Comparison of ENCODE assay signal across 1 cellular context in genomic region chr2:64985457-64985856, GRCh38.
TF ChIP-seq lines count a peak whose summit lies in the region.

No MANE protein-coding gene starts in this region.

TF ChIP-seq in GM12878, 131 proteins besides CTCF, POLR2A, EP300 and RAD21 (continued from another document and continues in another):
- TF ChIP-seq, protein P1, sequence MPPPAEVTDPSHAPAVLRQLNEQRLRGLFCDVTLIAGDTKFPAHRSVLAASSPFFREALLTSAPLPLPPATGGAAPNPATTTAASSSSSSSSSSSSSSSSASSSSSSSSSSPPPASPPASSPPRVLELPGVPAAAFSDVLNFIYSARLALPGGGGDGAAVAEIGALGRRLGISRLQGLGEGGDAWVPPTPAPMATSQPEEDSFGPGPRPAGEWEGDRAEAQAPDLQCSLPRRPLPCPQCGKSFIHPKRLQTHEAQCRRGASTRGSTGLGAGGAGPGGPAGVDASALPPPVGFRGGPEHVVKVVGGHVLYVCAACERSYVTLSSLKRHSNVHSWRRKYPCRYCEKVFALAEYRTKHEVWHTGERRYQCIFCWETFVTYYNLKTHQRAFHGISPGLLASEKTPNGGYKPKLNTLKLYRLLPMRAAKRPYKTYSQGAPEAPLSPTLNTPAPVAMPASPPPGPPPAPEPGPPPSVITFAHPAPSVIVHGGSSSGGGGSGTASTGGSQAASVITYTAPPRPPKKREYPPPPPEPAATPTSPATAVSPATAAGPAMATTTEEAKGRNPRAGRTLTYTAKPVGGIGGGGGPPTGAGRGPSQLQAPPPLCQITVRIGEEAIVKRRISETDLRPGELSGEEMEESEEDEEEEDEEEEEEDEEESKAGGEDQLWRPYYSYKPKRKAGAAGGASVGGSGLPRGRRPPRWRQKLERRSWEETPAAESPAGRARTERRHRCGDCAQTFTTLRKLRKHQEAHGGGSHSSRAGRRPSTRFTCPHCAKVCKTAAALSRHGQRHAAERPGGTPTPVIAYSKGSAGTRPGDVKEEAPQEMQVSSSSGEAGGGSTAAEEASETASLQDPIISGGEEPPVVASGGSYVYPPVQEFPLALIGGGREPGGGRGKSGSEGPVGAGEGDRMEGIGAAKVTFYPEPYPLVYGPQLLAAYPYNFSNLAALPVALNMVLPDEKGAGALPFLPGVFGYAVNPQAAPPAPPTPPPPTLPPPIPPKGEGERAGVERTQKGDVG (CRISPR knock-in tag; IDR thresholded peaks at IDR 0.05), result no peak
- TF ChIP-seq SMAD1 (IDR thresholded peaks at IDR 0.05; ENCODE audit: low read depth, partially characterized antibody) (no peak), IRF5 (IDR thresholded peaks at IDR 0.05; ENCODE audit: borderline replicate concordance) (no peak), TARDBP (IDR thresholded peaks at IDR 0.05; ENCODE audit: borderline replicate concordance) (no peak), BMI1 (IDR thresholded peaks at IDR 0.05; ENCODE audit: borderline replicate concordance) (no peak), RB1 (IDR thresholded peaks at IDR 0.05; ENCODE audit: borderline replicate concordance) (no peak), PML (IDR thresholded peaks at IDR 0.05; ENCODE audit: low read length) (0 out of 2 replicates have a peak, but pooled peaks have one; percentile 25), PRDM15 (CRISPR knock-in tag; IDR thresholded peaks at IDR 0.05) (no peak), E2F4 (IDR thresholded peaks at IDR 0.05; ENCODE audit: low read depth, low read length) (no peak), KAT2A (conservative IDR thresholded peaks at IDR 0.05; ENCODE audit: control insufficient read depth, low read depth, low read length) (no peak), ZNF24 (IDR thresholded peaks at IDR 0.05) (no peak), RELA (IDR thresholded peaks at IDR 0.05; ENCODE audit: borderline replicate concordance, partially characterized antibody) (no peak), SIX5 (IDR thresholded peaks at IDR 0.05; ENCODE audit: low read depth, low read length, severe bottlenecking) (no peak), NR2C2 (IDR thresholded peaks at IDR 0.05; ENCODE audit: borderline replicate concordance, control insufficient read depth, insufficient read length, low read depth) (no peak), E2F8 (IDR thresholded peaks at IDR 0.05; ENCODE audit: low read depth, partially characterized antibody) (no peak), EED (IDR thresholded peaks at IDR 0.05; ENCODE audit: low read depth) (peak; percentile 46; the same call in 1 of the 2 replicates), YY1 (IDR thresholded peaks at IDR 0.05; ENCODE audit: low read depth, low read length) (0 out of 2 replicates have a peak, but pooled peaks have one; percentile 11), FOS (IDR thresholded peaks at IDR 0.05; ENCODE audit: borderline replicate concordance, extremely low read depth, insufficient read length) (no peak), POLR2AphosphoS5 (IDR thresholded peaks at IDR 0.05; ENCODE audit: low read length) (no peak), YBX1 (IDR thresholded peaks at IDR 0.05) (no peak), EZH2 (IDR thresholded peaks at IDR 0.05; ENCODE audit: borderline replicate concordance, control insufficient read depth, low read depth, low read length) (no peak), RFX5 (IDR thresholded peaks at IDR 0.05; ENCODE audit: low read depth, low read length) (no peak), POLR2AphosphoS2 (IDR thresholded peaks at IDR 0.05; ENCODE audit: low read depth, low read length) (no peak), IKZF2 (IDR thresholded peaks at IDR 0.05) (no peak), ZSCAN29 (IDR thresholded peaks at IDR 0.05) (no peak), RUNX3 (IDR thresholded peaks at IDR 0.05; ENCODE audit: low read length) (peak; percentile 84), ZNF687 (IDR thresholded peaks at IDR 0.05) (no peak), JUNB (IDR thresholded peaks at IDR 0.05) (peak; percentile 6)
- TF ChIP-seq, protein P2, sequence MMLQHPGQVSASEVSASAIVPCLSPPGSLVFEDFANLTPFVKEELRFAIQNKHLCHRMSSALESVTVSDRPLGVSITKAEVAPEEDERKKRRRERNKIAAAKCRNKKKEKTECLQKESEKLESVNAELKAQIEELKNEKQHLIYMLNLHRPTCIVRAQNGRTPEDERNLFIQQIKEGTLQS (IDR thresholded peaks at IDR 0.05; ENCODE audit: borderline replicate concordance, extremely low read depth, low read depth, low read length), result no peak
- TF ChIP-seq, protein P3, sequence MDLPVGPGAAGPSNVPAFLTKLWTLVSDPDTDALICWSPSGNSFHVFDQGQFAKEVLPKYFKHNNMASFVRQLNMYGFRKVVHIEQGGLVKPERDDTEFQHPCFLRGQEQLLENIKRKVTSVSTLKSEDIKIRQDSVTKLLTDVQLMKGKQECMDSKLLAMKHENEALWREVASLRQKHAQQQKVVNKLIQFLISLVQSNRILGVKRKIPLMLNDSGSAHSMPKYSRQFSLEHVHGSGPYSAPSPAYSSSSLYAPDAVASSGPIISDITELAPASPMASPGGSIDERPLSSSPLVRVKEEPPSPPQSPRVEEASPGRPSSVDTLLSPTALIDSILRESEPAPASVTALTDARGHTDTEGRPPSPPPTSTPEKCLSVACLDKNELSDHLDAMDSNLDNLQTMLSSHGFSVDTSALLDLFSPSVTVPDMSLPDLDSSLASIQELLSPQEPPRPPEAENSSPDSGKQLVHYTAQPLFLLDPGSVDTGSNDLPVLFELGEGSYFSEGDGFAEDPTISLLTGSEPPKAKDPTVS (IDR thresholded peaks at IDR 0.05; ENCODE audit: low read depth, low read length), result no peak
- TF ChIP-seq, protein P4, sequence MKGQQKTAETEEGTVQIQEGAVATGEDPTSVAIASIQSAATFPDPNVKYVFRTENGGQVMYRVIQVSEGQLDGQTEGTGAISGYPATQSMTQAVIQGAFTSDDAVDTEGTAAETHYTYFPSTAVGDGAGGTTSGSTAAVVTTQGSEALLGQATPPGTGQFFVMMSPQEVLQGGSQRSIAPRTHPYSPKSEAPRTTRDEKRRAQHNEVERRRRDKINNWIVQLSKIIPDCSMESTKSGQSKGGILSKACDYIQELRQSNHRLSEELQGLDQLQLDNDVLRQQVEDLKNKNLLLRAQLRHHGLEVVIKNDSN (IDR thresholded peaks at IDR 0.05; ENCODE audit: borderline replicate concordance, extremely low read length, insufficient read depth, low read depth, low read length), result no peak
- TF ChIP-seq, protein P5, sequence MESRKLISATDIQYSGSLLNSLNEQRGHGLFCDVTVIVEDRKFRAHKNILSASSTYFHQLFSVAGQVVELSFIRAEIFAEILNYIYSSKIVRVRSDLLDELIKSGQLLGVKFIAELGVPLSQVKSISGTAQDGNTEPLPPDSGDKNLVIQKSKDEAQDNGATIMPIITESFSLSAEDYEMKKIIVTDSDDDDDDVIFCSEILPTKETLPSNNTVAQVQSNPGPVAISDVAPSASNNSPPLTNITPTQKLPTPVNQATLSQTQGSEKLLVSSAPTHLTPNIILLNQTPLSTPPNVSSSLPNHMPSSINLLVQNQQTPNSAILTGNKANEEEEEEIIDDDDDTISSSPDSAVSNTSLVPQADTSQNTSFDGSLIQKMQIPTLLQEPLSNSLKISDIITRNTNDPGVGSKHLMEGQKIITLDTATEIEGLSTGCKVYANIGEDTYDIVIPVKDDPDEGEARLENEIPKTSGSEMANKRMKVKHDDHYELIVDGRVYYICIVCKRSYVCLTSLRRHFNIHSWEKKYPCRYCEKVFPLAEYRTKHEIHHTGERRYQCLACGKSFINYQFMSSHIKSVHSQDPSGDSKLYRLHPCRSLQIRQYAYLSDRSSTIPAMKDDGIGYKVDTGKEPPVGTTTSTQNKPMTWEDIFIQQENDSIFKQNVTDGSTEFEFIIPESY (IDR thresholded peaks at IDR 0.05), result no peak
